ENCODE assay signal across 26 cellular contexts in the genomic region with DNA sequence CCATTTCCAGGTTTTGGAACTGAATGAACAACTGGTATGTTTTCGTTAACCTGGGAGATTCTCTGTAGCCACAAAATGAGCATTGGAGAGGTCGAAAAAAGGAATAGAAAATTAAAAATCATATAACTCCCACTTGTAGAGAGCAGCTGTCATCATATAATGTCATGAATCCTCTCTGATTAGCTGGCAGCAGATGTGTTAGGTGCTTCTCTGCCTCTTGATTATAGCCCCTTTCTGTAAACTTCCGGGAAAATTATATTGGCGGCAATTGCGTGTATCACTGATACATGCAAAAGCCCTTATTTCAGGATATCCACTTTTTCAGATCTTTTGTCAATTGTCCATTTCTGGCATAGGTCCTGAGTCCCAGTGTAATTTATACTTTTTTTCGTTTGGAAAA.
"Had no signal": no experiment of that assay in that cellular context is flagged by ENCODE, and none has a peak within 500 bp of the region (broad histone marks: within the 10 kb centered on the region; RNA-seq: fewer than 3 reads in every experiment).

No MANE protein-coding gene starts in this region.

- ATAC-seq: activated T-helper 17 cell treated with anti-CD3 and anti-CD28 coated beads, Interleukin-2, amount 50 U/mL, for 72 hours; gastrocnemius medialis; left cardiac atrium; sciatic nerve; stimulated activated effector memory CD8-positive, alpha-beta T cell treated with anti-CD3 and anti-CD28 coated beads, Interleukin-12 subunit alpha, Interleukin-12 subunit beta, amount 100 ng/mL, for 72 hours; stimulated activated naive CD8-positive, alpha-beta T cell treated with anti-CD3 and anti-CD28 coated beads, Interleukin-15, amount 100 ng/mL, for 72 hours had no signal

- H3K27ac ChIP-seq: adrenal gland, ascending aorta, brain microvascular endothelial cell, esophagus squamous epithelium, gastrocnemius medialis, tibial artery, WERI-Rb-1 had no signal

- H3K4me3 ChIP-seq: adrenal gland, ascending aorta, esophagus squamous epithelium, gastrocnemius medialis, tibial artery had no signal

- H3K9me3 ChIP-seq: adrenal gland, gastrocnemius medialis had no signal

- H3K4me3 Mint-ChIP-seq: activated naive CD8-positive, alpha-beta T cell; activated T-cell treated with anti-CD3 and anti-CD28 coated beads, Interleukin-2, amount 50 U/mL, for 24 hours; activated T-helper 17 cell treated with anti-CD3 and anti-CD28 coated beads, Interleukin-2, amount 50 U/mL, for 72 hours; memory B cell; neural crest cell; stimulated activated effector memory CD8-positive, alpha-beta T cell treated with anti-CD3 and anti-CD28 coated beads, Interleukin-12 subunit alpha, Interleukin-12 subunit beta, amount 100 ng/mL, for 72 hours; stimulated activated naive CD8-positive, alpha-beta T cell treated with anti-CD3 and anti-CD28 coated beads, Interleukin-15, amount 100 ng/mL, for 72 hours; T-helper 2 cell treated with Interferon-gamma antibody and Interleukin-4, amounts not matched to agents 5 μg/mL and 100 μg/mL, for 36 hours had no signal

- H3K36me3 ChIP-seq: adrenal gland, ascending aorta, brain microvascular endothelial cell, gastrocnemius medialis, WERI-Rb-1 had no signal

- H3K27me3 ChIP-seq: adrenal gland, ascending aorta, brain microvascular endothelial cell, esophagus squamous epithelium, gastrocnemius medialis, tibial artery had no signal

- H3K27ac Mint-ChIP-seq: activated naive CD8-positive, alpha-beta T cell; activated T-cell treated with anti-CD3 and anti-CD28 coated beads, Interleukin-2, amount 50 U/mL, for 24 hours; activated T-helper 17 cell treated with anti-CD3 and anti-CD28 coated beads, Interleukin-2, amount 50 U/mL, for 72 hours; memory B cell; stimulated activated effector memory CD8-positive, alpha-beta T cell treated with anti-CD3 and anti-CD28 coated beads, Interleukin-12 subunit alpha, Interleukin-12 subunit beta, amount 100 ng/mL, for 72 hours; stimulated activated naive CD8-positive, alpha-beta T cell treated with anti-CD3 and anti-CD28 coated beads, Interleukin-15, amount 100 ng/mL, for 72 hours; T-helper 2 cell treated with Interferon-gamma antibody and Interleukin-4, amounts not matched to agents 5 μg/mL and 100 μg/mL, for 36 hours had no signal

- H3K4me1 ChIP-seq: adrenal gland, ascending aorta, gastrocnemius medialis, tibial artery had no signal

- H3K36me3 Mint-ChIP-seq: stimulated activated effector memory CD8-positive, alpha-beta T cell treated with anti-CD3 and anti-CD28 coated beads, Interleukin-12 subunit alpha, Interleukin-12 subunit beta, amount 100 ng/mL, for 72 hours had no signal

- DNase-seq: activated CD8-positive, alpha-beta memory T cell treated with anti-CD3 and anti-CD28 coated beads for 24 hours; activated CD8-positive, alpha-beta memory T cell treated with anti-CD3 and anti-CD28 coated beads, Interleukin-2, amount 50 U/mL, for 4 hours; activated naive CD4-positive, alpha-beta T cell; activated T-cell treated with anti-CD3 and anti-CD28 coated beads, Interleukin-2, amount 50 U/mL, for 24 hours; adrenal gland; brain microvascular endothelial cell; central memory CD4-positive, alpha-beta T cell; effector memory CD4-positive, alpha-beta T cell; esophagus squamous epithelium; gastrocnemius medialis; hypothalamus; left cardiac atrium; posterior cingulate gyrus; small intestine; stimulated activated CD4-positive, alpha-beta T cell treated with anti-CD3 and anti-CD28 coated beads, Interleukin-2, amount 100 ng/mL, for 24 hours; stimulated activated naive CD8-positive, alpha-beta T cell treated with anti-CD3 and anti-CD28 coated beads, Interleukin-15, amount 100 ng/mL, for 72 hours; tibial artery; WERI-Rb-1 had no signal

- H3K4me1 Mint-ChIP-seq: activated T-helper 17 cell treated with anti-CD3 and anti-CD28 coated beads, Interleukin-2, amount 50 U/mL, for 72 hours; memory B cell; stimulated activated effector memory CD8-positive, alpha-beta T cell treated with anti-CD3 and anti-CD28 coated beads, Interleukin-12 subunit alpha, Interleukin-12 subunit beta, amount 100 ng/mL, for 72 hours; stimulated activated naive CD8-positive, alpha-beta T cell treated with anti-CD3 and anti-CD28 coated beads, Interleukin-15, amount 100 ng/mL, for 72 hours had no signal
